Comparison of ENCODE assay signal across 11 cellular contexts in the genomic region with DNA sequence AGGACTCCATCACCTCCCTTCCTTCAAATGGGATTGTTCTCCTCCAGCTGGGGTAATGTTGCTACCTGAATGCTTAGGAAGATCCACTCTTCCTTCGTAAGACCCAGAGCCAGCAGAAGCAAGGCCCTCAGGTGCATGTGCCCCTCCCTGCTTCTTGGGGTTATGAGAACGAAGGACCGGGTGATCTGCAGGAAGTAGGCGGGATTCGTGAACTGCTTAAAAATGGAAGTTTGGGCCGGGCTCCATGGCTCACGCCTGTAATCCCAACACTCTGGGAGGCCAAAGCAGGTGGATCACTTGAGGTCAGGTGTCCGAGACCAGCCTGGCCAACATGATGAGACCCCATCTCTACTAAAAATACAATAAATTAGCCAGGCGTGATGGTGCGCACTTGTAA. TPM values are rescaled to one million over a fixed set of nuclear protein-coding genes. Genes with fewer than 3 reads are reported as not detected.
A peak's percentile ranks its signal among the peaks of the same experiment; 100 is the strongest.
DNase-seq lines count a peak whose midpoint lies in the region; ATAC-seq and TF ChIP-seq lines count a peak whose summit lies in the region.
"Had no signal": no experiment of that assay in that cellular context is flagged by ENCODE, and none has a peak within 500 bp of the region (broad histone marks: within the 10 kb centered on the region; RNA-seq: fewer than 3 reads in every experiment).

No MANE protein-coding gene starts in this region.

- TF ChIP-seq CTCF in CD14-positive monocyte (IDR thresholded peaks at IDR 0.05) (no peak), PC-9 (conservative IDR thresholded peaks at IDR 0.05) (no peak)

- H3F3A ChIP-seq in PC-9 (ENCODE audit: insufficient read depth, low read depth) = peaks cover 43% of the 10 kb centered on the region

- no peak overlapping the region for H3K14ac ChIP-seq in trophoblast cell (ENCODE audit: low read length)

- DNase-seq in CD14-positive monocyte (ENCODE audit: low spot score) (no peak), PC-9 (no peak), trophoblast cell (no peak), DMS 273 treated with DMSO at 0.1 percent for 48 hours (lab: John Stamatoyannopoulos, UW) (no peak), superior temporal gyrus (ENCODE audit: extremely low spot score) (no peak)
- DNase-seq in effector memory CD4-positive, alpha-beta T cell = no peak

- H3K4me1 ChIP-seq in PC-9 (replicated peaks; ENCODE audit: insufficient read depth) (peaks cover 66% of the 10 kb centered on the region), trophoblast cell (ENCODE audit: control insufficient read depth in 1 of 2, insufficient read depth in 2 of 2, low read length in 2 of 2) (peaks cover 22 to 37% of the 10 kb centered on the region in 2 experiments)
- peaks cover 67% of the 10 kb centered on the region for H3K4me1 ChIP-seq in effector memory CD4-positive, alpha-beta T cell (ENCODE audit: control insufficient read depth, insufficient read depth, low read length, poor library complexity, severe bottlenecking)

- no peaks in the 10 kb centered on the region for H3K27me3 ChIP-seq in PC-9 (ENCODE audit: insufficient read depth, low read depth)
- no peaks in the 10 kb centered on the region for H3K27me3 ChIP-seq in effector memory CD4-positive, alpha-beta T cell (replicated peaks; ENCODE audit: control insufficient read depth, insufficient read depth, low read length, poor library complexity, severe bottlenecking)
- no peaks in the 10 kb centered on the region for H3K27me3 ChIP-seq in trophoblast cell (ENCODE audit: insufficient read depth, low read length)

- H4K12ac ChIP-seq in trophoblast cell (ENCODE audit: low read depth, low read length) = no peak overlapping the region

- peak overlapping the region; percentile 47 for H2BK12ac ChIP-seq in trophoblast cell (ENCODE audit: low read length)

- H2AK5ac ChIP-seq in trophoblast cell (ENCODE audit: low read length) = no peak overlapping the region

- peaks cover 50 to 51% of the 10 kb centered on the region in 2 donors for H3K36me3 Mint-ChIP-seq in CD14-positive monocyte

- peaks cover 11% of the 10 kb centered on the region; the same call in 1 of the 2 replicates for H3K36me3 ChIP-seq in PC-9 (ENCODE audit: low read depth)
- H3K36me3 ChIP-seq in effector memory CD4-positive, alpha-beta T cell (ENCODE audit: control insufficient read depth, insufficient read depth, low read length) = peaks cover 25% of the 10 kb centered on the region
- H3K36me3 ChIP-seq in trophoblast cell (ENCODE audit: control insufficient read depth in 1 of 2, insufficient read depth in 2 of 2, low read length in 2 of 2) = peaks cover 25 to 27% of the 10 kb centered on the region in 2 experiments

- ATAC-seq in GM19397 (IDR thresholded peaks at IDR 0.05; ENCODE audit: unreplicated experiment) (no peak), GM19467 (IDR thresholded peaks at IDR 0.05; ENCODE audit: unreplicated experiment) (no peak)

- POLR2A ChIA-PET in PC-9 (lab: Charles Lee; ENCODE audit: unreplicated experiment) = interaction anchor here (0.6 to 1.1 kb wide), 4 partner anchors 13 to 63 kb away, joined by 3 to 10 read pairs (median 6); partner anchors contain the start of gene POC1A

- peak overlapping the region in 3 of 7 donors; percentile 31 to 50 (median 39) for H3K27ac Mint-ChIP-seq in CD14-positive monocyte

- WGBS in trophoblast cell (ENCODE audit: extremely low coverage, insufficient coverage, insufficient read length) = no CpG with 5 or more reads among the region's 10 CpGs

- H3K4me3 Mint-ChIP-seq in CD14-positive monocyte = peak overlapping the region; percentile 6 to 23

- H3K23ac ChIP-seq in trophoblast cell (ENCODE audit: low read length) = no peak overlapping the region

- peaks cover 42% of the 10 kb centered on the region for H3K4me1 Mint-ChIP-seq in CD14-positive monocyte

- peak overlapping the region; percentile 46 for H3K18ac ChIP-seq in trophoblast cell (ENCODE audit: low read length)

- H3K9me3 Mint-ChIP-seq in CD14-positive monocyte = no peaks in the 10 kb centered on the region

- CTCF ChIA-PET in PC-9 (lab: Charles Lee) = interaction anchor here (0.6 to 1.2 kb wide), 2 partner anchors 20 to 22 kb away, joined by 3 to 7 read pairs; no protein-coding TSS in a partner anchor

- H3K9ac ChIP-seq in trophoblast cell (ENCODE audit: low read length) = no peak overlapping the region

- H2BK5ac ChIP-seq in trophoblast cell (ENCODE audit: low read depth, low read length, poor library complexity) = no peak overlapping the region

- H2AFZ ChIP-seq in PC-9 (0 out of 2 replicates have a peak overlapping the region, but pooled peaks have one; percentile 11), trophoblast cell (ENCODE audit: insufficient read depth, low read length, poor library complexity) (no peak overlapping the region)

- H3K4ac ChIP-seq in trophoblast cell (ENCODE audit: low read depth, low read length) = no peak overlapping the region

- H3K79me1 ChIP-seq in trophoblast cell (ENCODE audit: low read length) = peaks cover 8% of the 10 kb centered on the region

- H3K27ac ChIP-seq in PC-9 (peak overlapping the region; percentile 97), trophoblast cell (ENCODE audit: low read depth, low read length) (peak overlapping the region; percentile 34)
- H3K27ac ChIP-seq in effector memory CD4-positive, alpha-beta T cell (ENCODE audit: insufficient read depth, low read length, poor library complexity, severe bottlenecking) = peak overlapping the region; percentile 55

- H4K20me1 ChIP-seq in PC-9 (ENCODE audit: insufficient read depth) = no peaks in the 10 kb centered on the region

- H3K9me3 ChIP-seq in PC-9 (ENCODE audit: insufficient read depth, low read depth) = no peaks in the 10 kb centered on the region
- H3K9me3 ChIP-seq in effector memory CD4-positive, alpha-beta T cell (ENCODE audit: control insufficient read depth, low read length) = no peaks in the 10 kb centered on the region
- peaks cover 3% of the 10 kb centered on the region for H3K9me3 ChIP-seq in trophoblast cell (ENCODE audit: insufficient read depth, low read depth, low read length)

- no TSS peak for BruUV-seq in PC-9 (replicated peaks; lab: Mats Ljungman, UMichigan)

- no peaks in the 10 kb centered on the region for H3K9me2 ChIP-seq in PC-9 (ENCODE audit: insufficient read depth)

- H2BK120ac ChIP-seq in trophoblast cell (ENCODE audit: insufficient read depth, low read length, poor library complexity) = no peak overlapping the region

- peak overlapping the region; percentile 69 for H3K4me2 ChIP-seq in PC-9
- no peak overlapping the region for H3K4me2 ChIP-seq in trophoblast cell (ENCODE audit: low read length)
- H3K4me2 ChIP-seq: smooth muscle cell had no signal

- H3K27me3 Mint-ChIP-seq in CD14-positive monocyte (ENCODE audit: low read depth in 3 of 3) = peaks cover 0 to 3% (median 0%) of the 10 kb centered on the region in 3 donors

- H3K4me3 ChIP-seq in PC-9 (peak overlapping the region; percentile 43; the same call in 1 of the 2 replicates), trophoblast cell (ENCODE audit: low read depth, low read length) (no peak overlapping the region)
- H3K4me3 ChIP-seq in effector memory CD4-positive, alpha-beta T cell (ENCODE audit: insufficient read depth, low read depth, low read length, poor library complexity, severe bottlenecking) = peak overlapping the region; percentile 27
- H3K4me3 ChIP-seq: smooth muscle cell had no signal

- H3K79me2 ChIP-seq in PC-9 (ENCODE audit: low read depth) = no peaks in the 10 kb centered on the region; the same call in 1 of the 2 replicates
- H3K79me2 ChIP-seq in trophoblast cell (ENCODE audit: control insufficient read depth, insufficient read depth, low read length, poor library complexity) = no peaks in the 10 kb centered on the region

- intact Hi-C loops in CD14-positive monocyte (cut with micrococcal nuclease) (loop anchor here in 1 of 2 donors (5.0 kb wide), 1 partner anchor 50 kb away; no protein-coding TSS in a partner anchor), PC-9 (cut with micrococcal nuclease; ENCODE audit: unreplicated experiment) (loop anchor here (1.0 to 5.0 kb wide), 7 partner anchors 20 to 235 kb away; partner anchors contain the start of genes GLYCTK, POC1A and TNNC1)

- H4K91ac ChIP-seq in trophoblast cell (ENCODE audit: low read depth, low read length) = no peak overlapping the region

- peak overlapping the region; percentile 16 for H4K8ac ChIP-seq in trophoblast cell (ENCODE audit: low read depth, low read length)

RNA-seq across cellular contexts. Expression of gene TLR9, which starts 8.0 kb away (rescaled TPM):
- polyA plus RNA-seq in CD14-positive monocyte = not detected
- 0.30 and 0.44 TPM in 2 replicates for total RNA-seq in PC-9 (2021)
- 0.04 and 0.10 TPM in 2 replicates for polyA plus RNA-seq in trophoblast cell (2013)
- total RNA-seq: bronchial epithelial cell, subcutaneous adipose tissue had no signal
- polyA plus RNA-seq: smooth muscle cell had no signal

RNA-seq across cellular contexts. Expression of gene ALAS1, which starts 19.4 kb away (rescaled TPM):
- polyA plus RNA-seq in CD14-positive monocyte = 10 to 100 TPM; 20.9 to 38.7 TPM
- total RNA-seq in PC-9 (2021) = 61.9 and 71.2 TPM in 2 replicates
- 117 and 125 TPM in 2 replicates for polyA plus RNA-seq in trophoblast cell (2013)

RNA-seq across cellular contexts. Expression of gene TWF2, which starts 21.6 kb away (rescaled TPM):
- polyA plus RNA-seq in CD14-positive monocyte = 100 to 1,000 TPM; 176 to 199 TPM
- 102 and 115 TPM in 2 replicates for total RNA-seq in PC-9 (2021)
- 39.5 and 39.9 TPM in 2 replicates for polyA plus RNA-seq in trophoblast cell (2013)

RNA-seq across cellular contexts. Expression of gene PPM1M, which starts 28.2 kb away (rescaled TPM):
- polyA plus RNA-seq in CD14-positive monocyte = 100 to 1,000 TPM in 1 of 2 donors, 10 to 100 TPM in 1; 92.8 to 120 TPM
- total RNA-seq in PC-9 (2021) = 16.2 TPM in 2 replicates
- 3.0 and 3.5 TPM in 2 replicates for polyA plus RNA-seq in trophoblast cell (2013)

Comparison
In these comparisons a context has a peak if more than half of its experiments do, and no peak if none do; other contexts are left out.
1. H3K27ac ChIP-seq: peak in every context shown above with its lines; median percentile 97 in PC-9; 55 in effector memory CD4-positive, alpha-beta T cell; 34 in trophoblast cell.